8 cellular contexts compared by ENCODE assay signal in genomic region chr6:70667711-70668498, GRCh38. TPM values are rescaled to one million over a fixed set of nuclear protein-coding genes. Genes with fewer than 3 reads are reported as not detected.
DNase-seq lines count a peak whose midpoint lies in the region; ATAC-seq lines count a peak whose summit lies in the region.

SMAP1 (plus strand) TSS chr6:70667883; CDS start chr6:70668024, 141 bp downstream.

- DNase-seq in C1 segment of cervical spinal cord (lab: John Stamatoyannopoulos, UW) (peak; percentile 59 to 95 (median 88)), NCI-H526 (lab: John Stamatoyannopoulos, UW) (peak; percentile 78 to 96), cortex of kidney (lab: John Stamatoyannopoulos, UW) (peak; percentile 89), left lobe of liver (ENCODE audit: low spot score) (peak; percentile 96)
- peak; percentile 90 for DNase-seq in activated CD4-positive, alpha-beta T cell treated with anti-CD3 and anti-CD28 coated beads, Interleukin-2, amount 50 U/mL, for 1 hour
- DNase-seq in stimulated activated CD4-positive, alpha-beta T cell treated with anti-CD3 and anti-CD28 coated beads, Interleukin-2, amount 100 ng/mL, for 24 hours: peak; percentile 96 to 97

- peak; percentile 97 for ATAC-seq in GM19324 (IDR thresholded peaks at IDR 0.05; ENCODE audit: low FRiP score, unreplicated experiment)
- peak; percentile 89 for ATAC-seq in HG03460 (IDR thresholded peaks at IDR 0.05; ENCODE audit: unreplicated experiment)
- ATAC-seq in left lobe of liver: peak; percentile 97

RNA-seq across cellular contexts. Expression of gene SMAP1, which starts in this region (rescaled TPM):
- total RNA-seq in left lobe of liver: 9.1 TPM

Comparison
In these comparisons a context has a peak if more than half of its experiments do, and no peak if none do; other contexts are left out.
1. Peak in every context shown above with its lines: DNase-seq and ATAC-seq.